In genomic region chr6:11771473-11772048, GRCh38 we compare ENCODE assay signal across 12 cellular contexts. TPM values are rescaled to one million over a fixed set of nuclear protein-coding genes. Genes with fewer than 3 reads are reported as not detected.
DNase-seq lines count a peak whose midpoint lies in the region; ATAC-seq, FAIRE-seq and TF ChIP-seq lines count a peak whose summit lies in the region.
"Had no signal": no experiment of that assay in that cellular context is flagged by ENCODE, and none has a peak within 500 bp of the region (broad histone marks: within the 10 kb centered on the region; RNA-seq: fewer than 3 reads in every experiment).

No MANE protein-coding gene starts in this region.

- no peaks in the 10 kb centered on the region for H4K20me1 ChIP-seq in astrocyte (ENCODE audit: insufficient read depth, low read length)

- H3K36me3 ChIP-seq in astrocyte (ENCODE audit: insufficient read depth, low read length) (no peaks in the 10 kb centered on the region), lower lobe of right lung (no peaks in the 10 kb centered on the region), tibial artery (no peaks in the 10 kb centered on the region)

- H3K36me3 Mint-ChIP-seq in astrocyte (ENCODE audit: low read depth, unreplicated experiment): no peaks in the 10 kb centered on the region
- H3K36me3 Mint-ChIP-seq in activated CD8-positive, alpha-beta memory T cell treated with anti-CD3 and anti-CD28 coated beads, Interleukin-2, amount 10 ng/mL, durations not matched to agents 7 days and 5 days: no peaks in the 10 kb centered on the region
- H3K36me3 Mint-ChIP-seq: activated naive CD8-positive, alpha-beta T cell treated with anti-CD3 and anti-CD28 coated beads, Interleukin-2, amount 10 ng/mL, durations not matched to agents 7 days and 5 days had no signal

- no peak overlapping the region for H2AFZ ChIP-seq in astrocyte (ENCODE audit: low read depth, low read length)

- no peak overlapping the region for H3K4me3 ChIP-seq in astrocyte (ENCODE audit: insufficient read depth, low read depth, low read length)
- H3K4me3 ChIP-seq in lower lobe of right lung: no peak overlapping the region
- no peak overlapping the region for H3K4me3 ChIP-seq in tibial artery
- H3K4me3 ChIP-seq in dorsolateral prefrontal cortex: no peak overlapping the region

- H3K27ac ChIP-seq in astrocyte (ENCODE audit: low read depth, low read length) (peak overlapping the region; percentile 98), lower lobe of right lung (peak overlapping the region; percentile 70), tibial artery (peak overlapping the region; percentile 84 to 94), dorsolateral prefrontal cortex (peak overlapping the region in 8 of 59 donors; percentile 21 to 80 (median 42))
- H3K27ac ChIP-seq: 22Rv1 had no signal

- H3K27ac Mint-ChIP-seq in astrocyte (ENCODE audit: unreplicated experiment): peak overlapping the region; percentile 85
- H3K27ac Mint-ChIP-seq in activated CD8-positive, alpha-beta memory T cell treated with anti-CD3 and anti-CD28 coated beads, Interleukin-2, amount 10 ng/mL, durations not matched to agents 7 days and 5 days: no peak overlapping the region
- H3K27ac Mint-ChIP-seq: activated naive CD8-positive, alpha-beta T cell treated with anti-CD3 and anti-CD28 coated beads, Interleukin-2, amount 10 ng/mL, durations not matched to agents 7 days and 5 days had no signal

- H3K9ac ChIP-seq in astrocyte (ENCODE audit: low read length): peak overlapping the region; percentile 80

- no peaks in the 10 kb centered on the region for H3K27me3 Mint-ChIP-seq in astrocyte (ENCODE audit: low read depth, unreplicated experiment)
- H3K27me3 Mint-ChIP-seq in activated CD8-positive, alpha-beta memory T cell treated with anti-CD3 and anti-CD28 coated beads, Interleukin-2, amount 10 ng/mL, durations not matched to agents 7 days and 5 days: peaks cover 15% of the 10 kb centered on the region
- H3K27me3 Mint-ChIP-seq: activated naive CD8-positive, alpha-beta T cell treated with anti-CD3 and anti-CD28 coated beads, Interleukin-2, amount 10 ng/mL, durations not matched to agents 7 days and 5 days had no signal

- no peak for ATAC-seq in lower lobe of right lung
- no peak for ATAC-seq in activated CD8-positive, alpha-beta memory T cell treated with anti-CD3 and anti-CD28 coated beads, Interleukin-2, amount 10 ng/mL, durations not matched to agents 7 days and 5 days

- intact Hi-C loops in lower lobe of right lung (cut with DNase I) (no loop called here), tibial artery (cut with DNase I; ENCODE audit: low total_unique reads) (loop anchor here (5.0 kb wide), 1 partner anchor 241 kb away; the partner anchor contains the start of gene HIVEP1), dorsolateral prefrontal cortex (cut with DNase I) (no loop called here)

- peaks cover 51% of the 10 kb centered on the region for H3K4me1 Mint-ChIP-seq in astrocyte (ENCODE audit: low read depth, unreplicated experiment)
- H3K4me1 Mint-ChIP-seq in activated CD8-positive, alpha-beta memory T cell treated with anti-CD3 and anti-CD28 coated beads, Interleukin-2, amount 10 ng/mL, durations not matched to agents 7 days and 5 days: no peaks in the 10 kb centered on the region
- H3K4me1 Mint-ChIP-seq: activated naive CD8-positive, alpha-beta T cell treated with anti-CD3 and anti-CD28 coated beads, Interleukin-2, amount 10 ng/mL, durations not matched to agents 7 days and 5 days had no signal

- H3K4me1 ChIP-seq in astrocyte (ENCODE audit: insufficient read depth, low read length) (peaks cover 61% of the 10 kb centered on the region), lower lobe of right lung (peaks cover 25% of the 10 kb centered on the region), tibial artery (peaks cover 5 to 47% (median 38%) of the 10 kb centered on the region in 4 donors)

- CTCF ChIA-PET in activated CD8-positive, alpha-beta memory T cell treated with anti-CD3 and anti-CD28 coated beads, Interleukin-2, amount 10 ng/mL, durations not matched to agents 7 days and 5 days (lab: Charles Lee): no interaction called here

- H3K9me3 ChIP-seq in astrocyte (ENCODE audit: insufficient read depth, low read depth, low read length) (no peaks in the 10 kb centered on the region), lower lobe of right lung (no peaks in the 10 kb centered on the region), tibial artery (no peaks in the 10 kb centered on the region)

- DNase-seq in NCI-H345 (lab: John Stamatoyannopoulos, UW) (peak; percentile 3), NCI-H345 treated with DMSO at 0.1 percent for 48 hours (lab: John Stamatoyannopoulos, UW; ENCODE audit: unreplicated experiment) (no peak), astrocyte (ENCODE audit: low read depth) (no peak), lower lobe of right lung (no peak), tibial artery (no peak), NCI-H774 (lab: John Stamatoyannopoulos, UW) (no peak), dorsolateral prefrontal cortex (no peak)
- no peak for DNase-seq in activated CD8-positive, alpha-beta memory T cell treated with anti-CD3 and anti-CD28 coated beads, Interleukin-2, amount 10 ng/mL, durations not matched to agents 7 days and 5 days
- DNase-seq: activated CD4-positive, alpha-beta T cell treated with anti-CD3 and anti-CD28 coated beads for 48 hours; activated naive CD8-positive, alpha-beta T cell treated with anti-CD3 and anti-CD28 coated beads, Interleukin-2, amount 10 ng/mL, durations not matched to agents 7 days and 5 days had no signal

- H3K79me2 ChIP-seq in astrocyte (ENCODE audit: insufficient read depth, low read length): no peaks in the 10 kb centered on the region

- FAIRE-seq in astrocyte (lab: Jason Lieb, UNC): no peak

- no peak for TF ChIP-seq CTCF in astrocyte (IDR thresholded peaks at IDR 0.05; ENCODE audit: insufficient read depth, low read depth, low read length)
- TF ChIP-seq CTCF in lower lobe of right lung (IDR thresholded peaks at IDR 0.05): no peak
- no peak for TF ChIP-seq CTCF in tibial artery (IDR thresholded peaks at IDR 0.05)
- TF ChIP-seq CTCF in dorsolateral prefrontal cortex (IDR thresholded peaks at IDR 0.05 in 54 of 56, conservative IDR thresholded peaks at IDR 0.05 in 2 of 56; ENCODE audit: low read depth in 1 of 56, partially characterized antibody in 56 of 56): no peak

- peak overlapping the region; percentile 43 for H3K4me2 ChIP-seq in astrocyte (ENCODE audit: low read length)

- H3K4me3 Mint-ChIP-seq in astrocyte (ENCODE audit: unreplicated experiment): no peak overlapping the region
- H3K4me3 Mint-ChIP-seq in activated CD8-positive, alpha-beta memory T cell treated with anti-CD3 and anti-CD28 coated beads, Interleukin-2, amount 10 ng/mL, durations not matched to agents 7 days and 5 days: no peak overlapping the region
- H3K4me3 Mint-ChIP-seq: activated naive CD8-positive, alpha-beta T cell treated with anti-CD3 and anti-CD28 coated beads, Interleukin-2, amount 10 ng/mL, durations not matched to agents 7 days and 5 days; nephron had no signal

- H3K27me3 ChIP-seq in astrocyte (ENCODE audit: insufficient read depth, low read length) (no peaks in the 10 kb centered on the region), lower lobe of right lung (ENCODE audit: low read depth) (no peaks in the 10 kb centered on the region), tibial artery (no peaks in the 10 kb centered on the region), dorsolateral prefrontal cortex (no peaks in the 10 kb centered on the region)

- H3K9me3 Mint-ChIP-seq in astrocyte (ENCODE audit: unreplicated experiment): peaks cover 3% of the 10 kb centered on the region
- H3K9me3 Mint-ChIP-seq in activated CD8-positive, alpha-beta memory T cell treated with anti-CD3 and anti-CD28 coated beads, Interleukin-2, amount 10 ng/mL, durations not matched to agents 7 days and 5 days (ENCODE audit: low read depth): no peaks in the 10 kb centered on the region
- H3K9me3 Mint-ChIP-seq: activated naive CD8-positive, alpha-beta T cell treated with anti-CD3 and anti-CD28 coated beads, Interleukin-2, amount 10 ng/mL, durations not matched to agents 7 days and 5 days; nephron had no signal

RNA-seq across cellular contexts. Expression of gene ADTRP, which starts 7.0 kb away (rescaled TPM):
- total RNA-seq in astrocyte: 0.58 and 0.68 TPM in 2 replicates
- total RNA-seq in lower lobe of right lung: 42.5 TPM
- 1 to 10 TPM in 1 of 2 experiments, under 1 TPM in 1; 0.47 to 2.0 TPM for total RNA-seq in activated CD8-positive, alpha-beta memory T cell treated with anti-CD3 and anti-CD28 coated beads, Interleukin-2, amount 10 ng/mL, durations not matched to agents 7 days and 5 days
- total RNA-seq in dorsolateral prefrontal cortex: 10 to 100 TPM in 34 of 120 experiments, 1 to 10 TPM in 83, under 1 TPM in 3; 0.47 to 21.1 (median 7.9) TPM
